16 cellular contexts compared by ENCODE assay signal in the genomic region with DNA sequence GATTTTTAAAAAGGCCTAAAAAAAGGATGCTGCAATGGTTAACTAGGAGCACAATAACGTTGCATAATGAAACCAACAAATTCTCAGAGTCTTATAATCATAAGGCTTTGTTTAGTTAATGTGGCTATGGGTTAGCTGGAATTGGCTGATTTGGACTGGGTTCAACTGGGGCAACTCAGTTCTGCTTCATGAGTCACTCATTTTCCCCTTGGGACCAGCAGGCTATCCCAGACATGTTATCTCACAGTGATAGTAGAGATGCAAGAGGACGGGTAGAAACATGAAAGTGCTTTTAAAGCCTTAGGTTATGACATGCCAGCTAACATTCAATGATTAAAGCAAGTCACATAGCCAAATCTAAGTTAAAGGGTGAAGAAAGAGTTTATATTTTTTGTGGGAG.
A peak's percentile ranks its signal among the peaks of the same experiment; 100 is the strongest.
DNase-seq lines count a peak whose midpoint lies in the region; ATAC-seq and TF ChIP-seq lines count a peak whose summit lies in the region.
"Had no signal": no experiment of that assay in that cellular context is flagged by ENCODE, and none has a peak within 500 bp of the region (broad histone marks: within the 10 kb centered on the region; RNA-seq: fewer than 3 reads in every experiment).

No MANE protein-coding gene starts in this region.

- no peak for ATAC-seq in GM18511 (IDR thresholded peaks at IDR 0.05; ENCODE audit: unreplicated experiment)

- DNase-seq in M059J (ENCODE audit: low read depth), result peak; percentile 6
- peak; percentile 59 for DNase-seq in choroid plexus epithelial cell (ENCODE audit: low read depth)
- peak; percentile 22 for DNase-seq in non-pigmented ciliary epithelial cell (ENCODE audit: low read depth)
- DNase-seq in stimulated activated CD4-positive, alpha-beta T cell treated with anti-CD3 and anti-CD28 coated beads, Interleukin-4, amount 100 ng/mL, for 24 hours, result no peak
- DNase-seq in stimulated activated CD4-positive, alpha-beta T cell treated with anti-CD3 and anti-CD28 coated beads, Interleukin-4, amount 100 ng/mL, for 1 hour, result no peak
- no peak for DNase-seq in transverse colon
- DNase-seq: activated CD4-positive, alpha-beta memory T cell treated with anti-CD3 and anti-CD28 coated beads, Interleukin-2, amount 10 ng/mL, durations not matched to agents 7 days and 5 days; CD4-positive, alpha-beta T cell; midbrain; NCI-H1092; NCI-H2227 treated with DMSO at 0.1 percent for 48 hours; occipital lobe had no signal

- no peak overlapping the region for H3K4me3 ChIP-seq in BLaER1 treated with 17β-estradiol and CSF1 and Interleukin-3, amounts not matched to agents 10 nM and 100 nM
- no peak overlapping the region for H3K4me3 ChIP-seq in choroid plexus epithelial cell (ENCODE audit: low read depth, low read length)
- H3K4me3 ChIP-seq in transverse colon, result no peak overlapping the region
- H3K4me3 ChIP-seq: ascending aorta, SK-N-MC had no signal

- intact Hi-C loops in transverse colon (cut with DNase I; ENCODE audit: low total_unique reads), result no loop called here

- 58 to 77% methylated on average over 2 of the region's 2 CpGs for WGBS in transverse colon (ENCODE audit: low coverage in 1 of 2), 2 donors

- no peaks in the 10 kb centered on the region for H4K20me1 ChIP-seq in BLaER1 treated with 17β-estradiol and CSF1 and Interleukin-3, amounts not matched to agents 10 nM and 100 nM

- no peak for TF ChIP-seq POLR2A in transverse colon (IDR thresholded peaks at IDR 0.05)

- H3K4me1 ChIP-seq in BLaER1 treated with 17β-estradiol and CSF1 and Interleukin-3, amounts not matched to agents 10 nM and 100 nM, result peaks cover 0 to 30% (median 7%) of the 10 kb centered on the region in 10 experiments; a peak in 6 of 20 replicates
- H3K4me1 ChIP-seq in transverse colon, result no peaks in the 10 kb centered on the region

- no peaks in the 10 kb centered on the region for H3K36me3 ChIP-seq in BLaER1 treated with 17β-estradiol and CSF1 and Interleukin-3, amounts not matched to agents 10 nM and 100 nM
- no peaks in the 10 kb centered on the region for H3K36me3 ChIP-seq in transverse colon
- H3K36me3 ChIP-seq: ascending aorta had no signal

- no peaks in the 10 kb centered on the region for H3K27me3 ChIP-seq in BLaER1 treated with 17β-estradiol and CSF1 and Interleukin-3, amounts not matched to agents 10 nM and 100 nM
- H3K27me3 ChIP-seq in transverse colon, result no peaks in the 10 kb centered on the region
- H3K27me3 ChIP-seq: ascending aorta had no signal

- no peak for TF ChIP-seq EP300 in transverse colon (IDR thresholded peaks at IDR 0.05; ENCODE audit: low read depth)

- peak overlapping the region in 6 of 11 experiments; percentile 6 to 55 (median 46); a peak in 8 of 22 replicates for H3K4me2 ChIP-seq in BLaER1 treated with 17β-estradiol and CSF1 and Interleukin-3, amounts not matched to agents 10 nM and 100 nM

- no peak for TF ChIP-seq CTCF in choroid plexus epithelial cell (conservative IDR thresholded peaks at IDR 0.05; ENCODE audit: low read depth, low read length)
- TF ChIP-seq CTCF in transverse colon (IDR thresholded peaks at IDR 0.05), result no peak

- H3K9me3 ChIP-seq in BLaER1 treated with 17β-estradiol and CSF1 and Interleukin-3, amounts not matched to agents 10 nM and 100 nM (replicated peaks in 1 of 11), result peaks cover 0 to 4% (median 0%) of the 10 kb centered on the region in 11 experiments; a peak in 1 of 22 replicates
- H3K9me3 ChIP-seq in transverse colon, result no peaks in the 10 kb centered on the region
- H3K9me3 ChIP-seq: ascending aorta had no signal

- in situ Hi-C loops in transverse colon (cut with MboI; ENCODE audit: low pct_ligation_motif_present in 1 of 4, low pct_unique_long_range_greater_than_20kb in 1 of 4, low sequenced_read_pairs in 3 of 4), result no loop called here

- H3K9ac ChIP-seq in BLaER1 treated with 17β-estradiol and CSF1 and Interleukin-3, amounts not matched to agents 10 nM and 100 nM, result no peak overlapping the region

- H3K27ac ChIP-seq in BLaER1 treated with 17β-estradiol and CSF1 and Interleukin-3, amounts not matched to agents 10 nM and 100 nM, result no peak overlapping the region
- H3K27ac ChIP-seq in transverse colon, result no peak overlapping the region
- H3K27ac ChIP-seq: SK-N-MC had no signal

Comparison
In these comparisons a context has a peak if more than half of its experiments do, and no peak if none do; other contexts are left out.
1. DNase-seq: peak in M059J (single experiment), choroid plexus epithelial cell (single experiment) and non-pigmented ciliary epithelial cell (single experiment); none in stimulated activated CD4-positive, alpha-beta T cell treated with anti-CD3 and anti-CD28 coated beads, Interleukin-4, amount 100 ng/mL, for 24 hours (single experiment), stimulated activated CD4-positive, alpha-beta T cell treated with anti-CD3 and anti-CD28 coated beads, Interleukin-4, amount 100 ng/mL, for 1 hour (single experiment) and transverse colon (single experiment).